16 cellular contexts compared by ENCODE assay signal in genomic region chr2:201137505-201138400, GRCh38. TPM values are rescaled to one million over a fixed set of nuclear protein-coding genes. Genes with fewer than 3 reads are reported as not detected.
DNase-seq lines count a peak whose midpoint lies in the region; ATAC-seq and TF ChIP-seq lines count a peak whose summit lies in the region.
"Had no signal": no experiment of that assay in that cellular context is flagged by ENCODE, and none has a peak within 500 bp of the region (broad histone marks: within the 10 kb centered on the region; RNA-seq: fewer than 3 reads in every experiment).

No MANE protein-coding gene starts in this region.

- DNase-seq in CD4-positive, alpha-beta T cell, result no peak
- no peak for DNase-seq in left ventricle myocardium superior
- no peak for DNase-seq in GF-D8 (lab: John Stamatoyannopoulos, UW)
- no peak for DNase-seq in HPDE6-E6E7 (ENCODE audit: extremely low spot score)
- DNase-seq in cortex of kidney (lab: John Stamatoyannopoulos, UW), result no peak
- DNase-seq: COR-L47, dorsolateral prefrontal cortex, erythroblast, NCI-H1105, NCI-H524 treated with DMSO at 0.1 percent for 48 hours, SHP77, sigmoid colon had no signal

- H3K27ac Mint-ChIP-seq in CD4-positive, alpha-beta T cell, result peak overlapping the region; percentile 47

- no peaks in the 10 kb centered on the region for H3K9me3 Mint-ChIP-seq in CD4-positive, alpha-beta T cell
- H3K9me3 Mint-ChIP-seq: stimulated activated naive CD8-positive, alpha-beta T cell treated with anti-CD3 and anti-CD28 coated beads, Interleukin-15, amount 100 ng/mL, for 72 hours had no signal

- H3K4me3 Mint-ChIP-seq in CD4-positive, alpha-beta T cell, result no peak overlapping the region

- CTCF ChIA-PET in CD4-positive, alpha-beta T cell (lab: Charles Lee), result no interaction called here

- intact Hi-C loops in CD4-positive, alpha-beta T cell (cut with DNase I, micrococcal nuclease), result no loop called here
- intact Hi-C loops in left ventricle myocardium superior (cut with micrococcal nuclease), result no loop called here

- POLR2A ChIA-PET in CD4-positive, alpha-beta T cell (lab: Charles Lee), result no interaction called here

- H3K4me1 Mint-ChIP-seq in CD4-positive, alpha-beta T cell (ENCODE audit: low read depth), result peaks cover 25% of the 10 kb centered on the region

- no peaks in the 10 kb centered on the region for H3K27me3 Mint-ChIP-seq in CD4-positive, alpha-beta T cell
- H3K27me3 Mint-ChIP-seq: stimulated activated naive CD8-positive, alpha-beta T cell treated with anti-CD3 and anti-CD28 coated beads, Interleukin-15, amount 100 ng/mL, for 72 hours had no signal

- no peaks in the 10 kb centered on the region for H3K9me3 ChIP-seq in CD4-positive, alpha-beta T cell (ENCODE audit: control insufficient read depth, low read length)
- no peaks in the 10 kb centered on the region for H3K9me3 ChIP-seq in neutrophil
- H3K9me3 ChIP-seq: sigmoid colon had no signal

- peak; percentile 13 for TF ChIP-seq POLR2A in GM18526 (IDR thresholded peaks at IDR 0.05; ENCODE audit: extremely low read depth, insufficient read length)

- peaks cover 99% of the 10 kb centered on the region for H3K36me3 ChIP-seq in neutrophil

- ATAC-seq in CD4-positive, alpha-beta T cell (ENCODE audit: poor library complexity), result no peak
- ATAC-seq in left ventricle myocardium superior, result peak; percentile 23
- ATAC-seq in SK-N-SH treated with all-trans-retinoic acid at 6 μM for 48 hours, result no peak
- ATAC-seq: stimulated activated naive CD8-positive, alpha-beta T cell treated with anti-CD3 and anti-CD28 coated beads, Interleukin-15, amount 100 ng/mL, for 72 hours had no signal

- no peak overlapping the region for H3K4me3 ChIP-seq in neutrophil (ENCODE audit: low read depth in 1 of 2, low read length in 1 of 2)
- H3K4me3 ChIP-seq: dorsolateral prefrontal cortex, sigmoid colon had no signal

- peaks cover 12 to 18% of the 10 kb centered on the region in 2 experiments for H3K4me1 ChIP-seq in neutrophil (ENCODE audit: control insufficient read depth in 1 of 2, insufficient read depth in 1 of 2, low read depth in 1 of 2, low read length in 1 of 2)
- H3K4me1 ChIP-seq: sigmoid colon had no signal

- no peak for TF ChIP-seq CTCF in CD4-positive, alpha-beta T cell (IDR thresholded peaks at IDR 0.05)
- TF ChIP-seq CTCF in neutrophil (IDR thresholded peaks at IDR 0.05), result no peak

- peaks cover 88% of the 10 kb centered on the region for H3K36me3 Mint-ChIP-seq in CD4-positive, alpha-beta T cell (ENCODE audit: low read depth)

- H3K27me3 ChIP-seq in CD4-positive, alpha-beta T cell (ENCODE audit: control insufficient read depth, insufficient read depth, low read length), result no peaks in the 10 kb centered on the region
- H3K27me3 ChIP-seq in neutrophil, result no peaks in the 10 kb centered on the region
- H3K27me3 ChIP-seq: dorsolateral prefrontal cortex, sigmoid colon had no signal

- no peak overlapping the region for H3K27ac ChIP-seq in CD4-positive, alpha-beta T cell (ENCODE audit: low read depth, low read length)
- H3K27ac ChIP-seq in neutrophil, result peak overlapping the region; percentile 62
- H3K27ac ChIP-seq: sigmoid colon had no signal

TF ChIP-seq in SK-N-SH treated with all-trans-retinoic acid at 6 μM for 48 hours, 23 proteins besides CTCF, POLR2A, EP300 and RAD21:
- TF ChIP-seq GLIS3 (CRISPR knock-in tag; IDR thresholded peaks at IDR 0.05) (no peak), CREB5 (CRISPR knock-in tag; IDR thresholded peaks at IDR 0.05; ENCODE audit: low read depth) (no peak), TOX (CRISPR knock-in tag; IDR thresholded peaks at IDR 0.05; ENCODE audit: borderline replicate concordance) (no peak)

RNA-seq across cellular contexts. Expression of gene CFLAR, which starts 21.8 kb away (rescaled TPM):
- 100 to 1,000 TPM; 178 to 181 TPM for total RNA-seq in CD4-positive, alpha-beta T cell
- 252 TPM for total RNA-seq in left ventricle myocardium superior

RNA-seq across cellular contexts. Expression of gene CASP10, which starts 45.2 kb away (rescaled TPM):
- total RNA-seq in CD4-positive, alpha-beta T cell, result 10 to 100 TPM; 12.6 to 13.7 TPM
- 6.4 TPM for total RNA-seq in left ventricle myocardium superior
